ENCODE assay signal across 15 cellular contexts in the genomic region with DNA sequence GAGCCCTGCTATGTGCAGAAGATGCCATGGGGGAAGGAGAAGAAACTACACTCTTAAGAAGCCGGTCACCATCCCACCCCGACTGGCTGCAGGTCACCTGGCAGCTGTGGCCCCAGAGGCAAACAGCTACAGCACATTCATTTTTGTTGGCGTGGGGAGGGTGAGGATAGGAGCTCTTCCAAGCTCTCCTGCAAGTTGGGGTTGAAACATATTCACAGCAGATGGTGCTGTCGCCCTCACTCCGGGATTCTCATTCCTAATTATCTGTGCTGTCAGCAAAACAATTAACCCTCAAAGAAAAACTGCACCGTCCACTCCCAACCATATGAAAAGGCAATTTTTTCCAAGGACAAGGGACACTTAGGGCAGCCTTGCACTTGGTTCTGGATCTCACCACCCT.
DNase-seq lines count a peak whose midpoint lies in the region; ATAC-seq and TF ChIP-seq lines count a peak whose summit lies in the region.
"Had no signal": no experiment of that assay in that cellular context is flagged by ENCODE, and none has a peak within 500 bp of the region (broad histone marks: within the 10 kb centered on the region; RNA-seq: fewer than 3 reads in every experiment).

No MANE protein-coding gene starts in this region.

- no peak overlapping the region for H4K12ac ChIP-seq in trophoblast cell (ENCODE audit: low read depth, low read length)

- intact Hi-C loops in MCF 10A (cut with micrococcal nuclease) = no loop called here
- intact Hi-C loops in upper lobe of right lung (cut with DNase I) = no loop called here

- H2AFZ ChIP-seq in trophoblast cell (ENCODE audit: insufficient read depth, low read length, poor library complexity) = no peak overlapping the region

- H2AK5ac ChIP-seq in trophoblast cell (ENCODE audit: low read length) = no peak overlapping the region

- no peak overlapping the region for H4K8ac ChIP-seq in trophoblast cell (ENCODE audit: low read depth, low read length)

- H3K14ac ChIP-seq in trophoblast cell (ENCODE audit: low read length) = no peak overlapping the region

- H3K18ac ChIP-seq in trophoblast cell (ENCODE audit: low read length) = no peak overlapping the region

- peaks cover 32% of the 10 kb centered on the region for H3K4me1 ChIP-seq in endodermal cell (ENCODE audit: control insufficient read depth, insufficient read depth, low read length)
- peaks cover 6% of the 10 kb centered on the region for H3K4me1 ChIP-seq in upper lobe of right lung
- peaks cover 5 to 11% of the 10 kb centered on the region in 2 experiments for H3K4me1 ChIP-seq in trophoblast cell (ENCODE audit: control insufficient read depth in 1 of 2, insufficient read depth in 2 of 2, low read length in 2 of 2)

- H3K4me2 ChIP-seq in trophoblast cell (ENCODE audit: low read length) = no peak overlapping the region

- CTCF ChIA-PET in MCF 10A (lab: Yijun Ruan, JAX) = interaction anchor here (0.6 to 2.6 kb wide), 4 partner anchors 38 to 1111 kb away, joined by 3 to 8 read pairs (median 6); no protein-coding TSS in a partner anchor

- H3K27me3 ChIP-seq in endodermal cell (ENCODE audit: control insufficient read depth, insufficient read depth, low read length, poor library complexity, severe bottlenecking) = no peaks in the 10 kb centered on the region
- H3K27me3 ChIP-seq in upper lobe of right lung = no peaks in the 10 kb centered on the region
- H3K27me3 ChIP-seq in trophoblast cell (ENCODE audit: insufficient read depth, low read length) = no peaks in the 10 kb centered on the region
- H3K27me3 ChIP-seq: tibial nerve had no signal

- H3K79me1 ChIP-seq in trophoblast cell (ENCODE audit: low read length) = no peaks in the 10 kb centered on the region

- H3K4me1 Mint-ChIP-seq in MCF 10A (ENCODE audit: insufficient read depth, unreplicated experiment) = peaks cover 2% of the 10 kb centered on the region
- peaks cover 41% of the 10 kb centered on the region for H3K4me1 Mint-ChIP-seq in endodermal cell
- no peaks in the 10 kb centered on the region for H3K4me1 Mint-ChIP-seq in activated naive CD8-positive, alpha-beta T cell treated with anti-CD3 and anti-CD28 coated beads, Interleukin-2, amount 50 U/mL, for 24 hours

- H3K27ac ChIP-seq in endodermal cell (ENCODE audit: low read depth, low read length) (no peak overlapping the region), upper lobe of right lung (no peak overlapping the region), trophoblast cell (ENCODE audit: low read depth, low read length) (no peak overlapping the region)
- H3K27ac ChIP-seq: epithelial cell of prostate had no signal

- H3K36me3 Mint-ChIP-seq in MCF 10A (ENCODE audit: insufficient read depth, unreplicated experiment) = no peaks in the 10 kb centered on the region
- no peaks in the 10 kb centered on the region for H3K36me3 Mint-ChIP-seq in endodermal cell (ENCODE audit: low read depth)
- H3K36me3 Mint-ChIP-seq in activated naive CD8-positive, alpha-beta T cell treated with anti-CD3 and anti-CD28 coated beads, Interleukin-2, amount 50 U/mL, for 24 hours (ENCODE audit: low read depth) = no peaks in the 10 kb centered on the region

- no peaks in the 10 kb centered on the region for H3K27me3 Mint-ChIP-seq in MCF 10A (ENCODE audit: insufficient read depth, unreplicated experiment)
- H3K27me3 Mint-ChIP-seq in endodermal cell (ENCODE audit: insufficient read depth) = no peaks in the 10 kb centered on the region
- H3K27me3 Mint-ChIP-seq in activated naive CD8-positive, alpha-beta T cell treated with anti-CD3 and anti-CD28 coated beads, Interleukin-2, amount 50 U/mL, for 24 hours = no peaks in the 10 kb centered on the region

- POLR2A ChIA-PET in MCF 10A (lab: Yijun Ruan, JAX) = interaction anchor here (1.8 kb wide), 1 partner anchor 11 kb away, joined by 5 read pairs; no protein-coding TSS in a partner anchor

- no peaks in the 10 kb centered on the region for H3K36me3 ChIP-seq in endodermal cell (ENCODE audit: control insufficient read depth, insufficient read depth, low read length)
- H3K36me3 ChIP-seq in upper lobe of right lung = no peaks in the 10 kb centered on the region
- H3K36me3 ChIP-seq in trophoblast cell (ENCODE audit: control insufficient read depth in 1 of 2, insufficient read depth in 2 of 2, low read length in 2 of 2) = no peaks in the 10 kb centered on the region
- H3K36me3 ChIP-seq: tibial nerve had no signal

- H3K23ac ChIP-seq in trophoblast cell (ENCODE audit: low read length) = no peak overlapping the region

- no peak for ATAC-seq in upper lobe of right lung
- ATAC-seq in activated naive CD8-positive, alpha-beta T cell treated with anti-CD3 and anti-CD28 coated beads, Interleukin-2, amount 50 U/mL, for 24 hours = no peak
- ATAC-seq: HepG2 had no signal

- H3K4me3 Mint-ChIP-seq in MCF 10A (ENCODE audit: unreplicated experiment) (no peak overlapping the region), endodermal cell (no peak overlapping the region)
- no peak overlapping the region for H3K4me3 Mint-ChIP-seq in activated naive CD8-positive, alpha-beta T cell treated with anti-CD3 and anti-CD28 coated beads, Interleukin-2, amount 50 U/mL, for 24 hours
- H3K4me3 Mint-ChIP-seq: activated T-helper 1 cell treated with anti-CD3 and anti-CD28 coated beads, Interleukin-12 subunit alpha, Interleukin-12 subunit beta, Interleukin-2, Interleukin-4 antibody, amounts not matched to agents 30 ng/mL and 10 ng/mL and 1 ng/mL, durations not matched to agents 14 hours and 24 hours and 36 hours; nephron progenitor cell had no signal

- no peaks in the 10 kb centered on the region for H3K9me3 ChIP-seq in endodermal cell (ENCODE audit: control insufficient read depth, low read length)
- H3K9me3 ChIP-seq in upper lobe of right lung = no peaks in the 10 kb centered on the region
- no peaks in the 10 kb centered on the region for H3K9me3 ChIP-seq in trophoblast cell (ENCODE audit: insufficient read depth, low read depth, low read length)
- H3K9me3 ChIP-seq: tibial nerve had no signal

- in situ Hi-C loops in T47D (cut with HindIII; ENCODE audit: low pct_unique_long_range_greater_than_20kb, low sequenced_read_pairs) = no loop called here

- no peak overlapping the region for H2BK5ac ChIP-seq in trophoblast cell (ENCODE audit: low read depth, low read length, poor library complexity)

- H3K4ac ChIP-seq in trophoblast cell (ENCODE audit: low read depth, low read length) = no peak overlapping the region

- H3K27ac Mint-ChIP-seq in MCF 10A (ENCODE audit: low read depth, unreplicated experiment) (no peak overlapping the region), endodermal cell (no peak overlapping the region)
- no peak overlapping the region for H3K27ac Mint-ChIP-seq in activated naive CD8-positive, alpha-beta T cell treated with anti-CD3 and anti-CD28 coated beads, Interleukin-2, amount 50 U/mL, for 24 hours
- H3K27ac Mint-ChIP-seq: activated T-helper 1 cell treated with anti-CD3 and anti-CD28 coated beads, Interleukin-12 subunit alpha, Interleukin-12 subunit beta, Interleukin-2, Interleukin-4 antibody, amounts not matched to agents 30 ng/mL and 10 ng/mL and 1 ng/mL, durations not matched to agents 14 hours and 24 hours and 36 hours; nephron progenitor cell had no signal

- H3K9ac ChIP-seq in endodermal cell (ENCODE audit: extremely low read depth, low read length, poor library complexity, severe bottlenecking) (no peak overlapping the region), trophoblast cell (ENCODE audit: low read length) (no peak overlapping the region)

- BruUV-seq in MCF 10A (replicated peaks; lab: Mats Ljungman, UMichigan) = no TSS peak

- H2BK120ac ChIP-seq in trophoblast cell (ENCODE audit: insufficient read depth, low read length, poor library complexity) = no peak overlapping the region

- TF ChIP-seq CTCF in MCF 10A (IDR thresholded peaks at IDR 0.05; ENCODE audit: unreplicated experiment) (no peak), endodermal cell (conservative IDR thresholded peaks at IDR 0.05) (no peak), upper lobe of right lung (IDR thresholded peaks at IDR 0.05) (peak; percentile 8)

- H3K4me3 ChIP-seq in endodermal cell (ENCODE audit: low read length) (peak overlapping the region; percentile 19), upper lobe of right lung (no peak overlapping the region), trophoblast cell (ENCODE audit: low read depth, low read length) (no peak overlapping the region)
- H3K4me3 ChIP-seq: lung, tibial nerve had no signal

- no peaks in the 10 kb centered on the region for H3K9me3 Mint-ChIP-seq in MCF 10A (ENCODE audit: unreplicated experiment)
- H3K9me3 Mint-ChIP-seq in endodermal cell = no peaks in the 10 kb centered on the region
- no peaks in the 10 kb centered on the region for H3K9me3 Mint-ChIP-seq in activated naive CD8-positive, alpha-beta T cell treated with anti-CD3 and anti-CD28 coated beads, Interleukin-2, amount 50 U/mL, for 24 hours
- H3K9me3 Mint-ChIP-seq: activated T-helper 1 cell treated with anti-CD3 and anti-CD28 coated beads, Interleukin-12 subunit alpha, Interleukin-12 subunit beta, Interleukin-2, Interleukin-4 antibody, amounts not matched to agents 30 ng/mL and 10 ng/mL and 1 ng/mL, durations not matched to agents 14 hours and 24 hours and 36 hours; nephron progenitor cell had no signal

- no peak overlapping the region for H2BK12ac ChIP-seq in trophoblast cell (ENCODE audit: low read length)

- DNase-seq in T47D (ENCODE audit: low read depth in 1 of 2, low spot score in 1 of 2) (peak; percentile 28 to 60), MCF 10A (ENCODE audit: unreplicated experiment) (no peak), NCI-H2227 (lab: John Stamatoyannopoulos, UW; ENCODE audit: unreplicated experiment) (peak; percentile 60), endodermal cell (no peak), upper lobe of right lung (no peak), trophoblast cell (no peak)
- no peak for DNase-seq in activated naive CD8-positive, alpha-beta T cell treated with anti-CD3 and anti-CD28 coated beads, Interleukin-2, amount 50 U/mL, for 24 hours
- no peak for DNase-seq in activated naive CD4-positive, alpha-beta T cell treated with anti-CD3 and anti-CD28 coated beads, Interleukin-2, amount 50 U/mL, for 16 hours
- DNase-seq: NCI-H510A, nephron progenitor cell had no signal

- 76 to 77% methylated on average over 5 to 6 of the region's 6 CpGs for WGBS in endodermal cell (ENCODE audit: insufficient coverage in 1 of 2, insufficient read length in 1 of 2), 2 experiments
- no CpG with 5 or more reads among the region's 6 CpGs for WGBS in trophoblast cell (ENCODE audit: extremely low coverage, insufficient coverage, insufficient read length)

- no peaks in the 10 kb centered on the region for H3K79me2 ChIP-seq in trophoblast cell (ENCODE audit: control insufficient read depth, insufficient read depth, low read length, poor library complexity)

- H4K91ac ChIP-seq in trophoblast cell (ENCODE audit: low read depth, low read length) = no peak overlapping the region

Comparison
In these comparisons a context has a peak if more than half of its experiments do, and no peak if none do; other contexts are left out.
1. DNase-seq: peak in T47D (2 of 2) and NCI-H2227 (single experiment); none in MCF 10A (single experiment), endodermal cell (single experiment), upper lobe of right lung (single experiment), trophoblast cell (0 of 2), activated naive CD8-positive, alpha-beta T cell treated with anti-CD3 and anti-CD28 coated beads, Interleukin-2, amount 50 U/mL, for 24 hours (single experiment) and activated naive CD4-positive, alpha-beta T cell treated with anti-CD3 and anti-CD28 coated beads, Interleukin-2, amount 50 U/mL, for 16 hours (single experiment).